In the genomic region with DNA sequence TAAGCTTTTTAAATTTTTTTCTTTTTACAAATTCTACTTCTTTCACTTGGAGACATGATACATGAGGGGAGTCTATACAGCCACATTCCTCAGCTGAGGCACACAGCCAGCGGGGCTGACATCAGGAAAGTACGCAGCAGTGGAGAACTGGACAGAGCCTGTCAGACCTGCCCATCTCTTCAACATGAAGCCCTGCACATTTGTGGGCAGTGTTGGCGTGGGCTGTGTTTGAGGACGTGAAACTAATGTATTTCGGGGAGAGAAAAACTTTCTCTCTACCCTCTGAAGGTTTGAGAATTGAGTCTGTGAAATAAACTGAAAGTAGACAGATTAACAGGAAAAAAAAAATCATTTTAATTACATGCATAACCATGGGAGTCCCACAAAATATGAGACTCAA, we compare ENCODE assay signal across 19 cellular contexts.
DNase-seq lines count a peak whose midpoint lies in the region; ATAC-seq, FAIRE-seq and TF ChIP-seq lines count a peak whose summit lies in the region.
"Had no signal": no experiment of that assay in that cellular context is flagged by ENCODE, and none has a peak within 500 bp of the region (broad histone marks: within the 10 kb centered on the region; RNA-seq: fewer than 3 reads in every experiment).

No MANE protein-coding gene starts in this region.

- in situ Hi-C loops in T47D (cut with HindIII; ENCODE audit: low pct_unique_long_range_greater_than_20kb, low sequenced_read_pairs) (no loop called here), mammary epithelial cell (cut with MboI; ENCODE audit: low sequenced_read_pairs in 2 of 2) (no loop called here)

- CTCF ChIA-PET in mammary epithelial cell (lab: Charles Lee; ENCODE audit: low non-redundant PET), result no interaction called here

- no peak for TF ChIP-seq POLR2A in testis (IDR thresholded peaks at IDR 0.05)
- TF ChIP-seq POLR2A in prostate gland (IDR thresholded peaks at IDR 0.05), result no peak

- no peaks in the 10 kb centered on the region for H4K20me1 ChIP-seq in mammary epithelial cell (ENCODE audit: insufficient read depth, low read length)

- BruUV-seq in mammary epithelial cell (replicated peaks; lab: Mats Ljungman, UMichigan), result no TSS peak

- no peaks in the 10 kb centered on the region for H3K4me1 ChIP-seq in mammary epithelial cell (ENCODE audit: insufficient read depth, low read length)
- H3K4me1 ChIP-seq in testis, result no peaks in the 10 kb centered on the region
- H3K4me1 ChIP-seq in prostate gland (replicated peaks), result no peaks in the 10 kb centered on the region
- H3K4me1 ChIP-seq in small intestine (ENCODE audit: control insufficient read depth in 2 of 2, insufficient read depth in 1 of 2, low read depth in 1 of 2, low read length in 1 of 2), result no peaks in the 10 kb centered on the region
- H3K4me1 ChIP-seq: Peyer's patch had no signal

- H3K79me2 ChIP-seq in mammary epithelial cell (ENCODE audit: insufficient read depth, low read length), result no peaks in the 10 kb centered on the region

- H3K27me3 ChIP-seq in mammary epithelial cell (ENCODE audit: insufficient read depth, low read length), result peaks cover 14% of the 10 kb centered on the region
- H3K27me3 ChIP-seq in testis, result no peaks in the 10 kb centered on the region
- H3K27me3 ChIP-seq in prostate gland (replicated peaks; ENCODE audit: insufficient read depth), result no peaks in the 10 kb centered on the region
- peaks cover 0 to 2% of the 10 kb centered on the region in 2 donors for H3K27me3 ChIP-seq in small intestine (ENCODE audit: control insufficient read depth in 2 of 2, insufficient read depth in 2 of 2, low read length in 2 of 2)
- H3K27me3 ChIP-seq: MG63, Peyer's patch had no signal

- DNase-seq in T47D (ENCODE audit: low read depth in 1 of 2, low spot score in 1 of 2), result peak; percentile 20 to 51
- DNase-seq in mammary epithelial cell, result no peak
- peak; percentile 15 for DNase-seq in dermis blood vessel endothelial cell
- DNase-seq in testis, result peak; percentile 59
- no peak for DNase-seq in prostate gland (ENCODE audit: low spot score)
- DNase-seq in small intestine, result no peak
- DNase-seq in NCI-H1436 (lab: John Stamatoyannopoulos, UW), result no peak
- DNase-seq: AML-193, DMS53, KG1, MG63, NCI-H1417, NCI-H2029, NCI-H2171 treated with DMSO at 0.1 percent for 48 hours, NCI-H774, Peyer's patch, Right ventricle myocardium superior had no signal

- intact Hi-C loops in mammary epithelial cell (cut with micrococcal nuclease) (no loop called here), testis (cut with DNase I; ENCODE audit: low total_unique reads) (no loop called here), prostate gland (cut with DNase I) (no loop called here)

- no peak overlapping the region for H3K4me2 ChIP-seq in mammary epithelial cell (ENCODE audit: insufficient read depth, low read depth, low read length)

- no peak for FAIRE-seq in small intestine (lab: Jason Lieb, UNC)
- FAIRE-seq: H54 had no signal

- peak; percentile 71 for ATAC-seq in HG02885 (IDR thresholded peaks at IDR 0.05; ENCODE audit: poor library complexity, unreplicated experiment)

- dilution Hi-C loops in mammary epithelial cell (cut with HindIII; ENCODE audit: low sequenced_read_pairs), result no loop called here

- H3K36me3 ChIP-seq in mammary epithelial cell (ENCODE audit: insufficient read depth, low read length), result no peaks in the 10 kb centered on the region
- no peaks in the 10 kb centered on the region for H3K36me3 ChIP-seq in testis (ENCODE audit: low read depth, missing control alignments)
- H3K36me3 ChIP-seq in prostate gland, result no peaks in the 10 kb centered on the region
- no peaks in the 10 kb centered on the region for H3K36me3 ChIP-seq in small intestine (ENCODE audit: control insufficient read depth in 2 of 2, insufficient read depth in 2 of 2, low read length in 2 of 2)
- H3K36me3 ChIP-seq: MG63, Peyer's patch had no signal

- no peak overlapping the region for H3K9ac ChIP-seq in mammary epithelial cell (ENCODE audit: insufficient read depth, low read length)

- no peak for TF ChIP-seq CTCF in mammary epithelial cell (conservative IDR thresholded peaks at IDR 0.05 in 1 of 2, IDR thresholded peaks at IDR 0.05 in 1 of 2; ENCODE audit: extremely low read depth in 1 of 2, insufficient read depth in 1 of 2, low read depth in 1 of 2, low read length in 2 of 2)
- TF ChIP-seq CTCF in testis (IDR thresholded peaks at IDR 0.05), result no peak
- TF ChIP-seq CTCF in prostate gland (IDR thresholded peaks at IDR 0.05), result no peak

- H3K4me3 ChIP-seq in mammary epithelial cell (replicated peaks in 1 of 3; ENCODE audit: insufficient read depth in 1 of 3, low read depth in 2 of 3, low read length in 3 of 3), result no peak overlapping the region
- no peak overlapping the region for H3K4me3 ChIP-seq in testis
- no peak overlapping the region for H3K4me3 ChIP-seq in prostate gland
- H3K4me3 ChIP-seq in small intestine (ENCODE audit: low read depth in 1 of 2, low read length in 2 of 2), result no peak overlapping the region
- H3K4me3 ChIP-seq: MG63, Peyer's patch had no signal

- H3K27ac ChIP-seq in mammary epithelial cell (ENCODE audit: insufficient read depth, low read depth, low read length) (no peak overlapping the region), testis (no peak overlapping the region), prostate gland (no peak overlapping the region), small intestine (ENCODE audit: low read depth in 1 of 2, low read length in 1 of 2) (no peak overlapping the region)
- H3K27ac ChIP-seq: Peyer's patch had no signal

- 37% methylated on average over 5 of the region's 5 CpGs for WGBS in mammary epithelial cell (ENCODE audit: low coverage, missing lambda C conversion rate)
- WGBS in testis, 2 donors, result 39 to 60% methylated on average over 5 of the region's 5 CpGs
- WGBS in prostate gland, result 31% methylated on average over 5 of the region's 5 CpGs
- WGBS in small intestine, 3 donors, result 59 to 71% (median 70%) methylated on average over 5 of the region's 5 CpGs

- H2AFZ ChIP-seq in mammary epithelial cell (ENCODE audit: low read depth, low read length), result no peak overlapping the region

- H3K9me3 ChIP-seq in mammary epithelial cell (replicated peaks; ENCODE audit: insufficient read depth, low read length) (no peaks in the 10 kb centered on the region), testis (no peaks in the 10 kb centered on the region), prostate gland (no peaks in the 10 kb centered on the region), small intestine (ENCODE audit: control insufficient read depth, low read depth) (peaks cover 2% of the 10 kb centered on the region)
- H3K9me3 ChIP-seq: MG63, Peyer's patch had no signal

Comparison
In these comparisons a context has a peak if more than half of its experiments do, and no peak if none do; other contexts are left out.
1. DNase-seq: peak in T47D (2 of 2), dermis blood vessel endothelial cell (single experiment) and testis (single experiment); none in mammary epithelial cell (single experiment), prostate gland (single experiment), small intestine (single experiment) and NCI-H1436 (single experiment).